ENCODE assay signal across 8 cellular contexts in genomic region chr3:172332256-172333041, GRCh38.
A peak's percentile ranks its signal among the peaks of the same experiment; 100 is the strongest.
DNase-seq lines count a peak whose midpoint lies in the region; ATAC-seq and TF ChIP-seq lines count a peak whose summit lies in the region.

No MANE protein-coding gene starts in this region.

- H3K27ac Mint-ChIP-seq in Caco-2 (ENCODE audit: unreplicated experiment) = no peak overlapping the region
- H3K27ac Mint-ChIP-seq in activated T-helper 17 cell treated with anti-CD3 and anti-CD28 coated beads, Interleukin-2, amount 50 U/mL, for 72 hours = no peak overlapping the region

- peaks cover 19% of the 10 kb centered on the region for H4K20me1 ChIP-seq in osteoblast (ENCODE audit: insufficient read depth, low read length)

- intact Hi-C loops in Caco-2 (cut with micrococcal nuclease; ENCODE audit: unreplicated experiment) (loop anchor here (1.0 kb wide), 2 partner anchors 145 to 335 kb away; no protein-coding TSS in a partner anchor), upper lobe of right lung (cut with DNase I) (no loop called here)

- H3K27me3 Mint-ChIP-seq in Caco-2 (ENCODE audit: insufficient read depth, unreplicated experiment) = no peaks in the 10 kb centered on the region
- H3K27me3 Mint-ChIP-seq in activated T-helper 17 cell treated with anti-CD3 and anti-CD28 coated beads, Interleukin-2, amount 50 U/mL, for 72 hours = no peaks in the 10 kb centered on the region

- H3K4me1 Mint-ChIP-seq in Caco-2 (ENCODE audit: low read depth, unreplicated experiment) = no peaks in the 10 kb centered on the region
- H3K4me1 Mint-ChIP-seq in activated T-helper 17 cell treated with anti-CD3 and anti-CD28 coated beads, Interleukin-2, amount 50 U/mL, for 72 hours = no peaks in the 10 kb centered on the region

- H3K4me3 ChIP-seq in Caco-2 (ENCODE audit: low read depth, low read length) (no peak overlapping the region), osteoblast (ENCODE audit: insufficient read depth, low read length) (no peak overlapping the region), upper lobe of right lung (no peak overlapping the region)
- H3K4me3 ChIP-seq in Jurkat, Clone E6-1 (ENCODE audit: low read length) = no peak overlapping the region

- H3K9me3 ChIP-seq in Caco-2 (no peaks in the 10 kb centered on the region), osteoblast (ENCODE audit: low read depth, low read length) (no peaks in the 10 kb centered on the region), upper lobe of right lung (no peaks in the 10 kb centered on the region)

- CTCF ChIA-PET in Caco-2 (lab: Charles Lee) (interaction anchor here (0.5 to 1.6 kb wide), 16 partner anchors 9 to 692 kb away, joined by 3 to 29 read pairs (median 4); no protein-coding TSS in a partner anchor), RWPE1 (lab: Yijun Ruan, JAX) (interaction anchor here (0.5 to 1.7 kb wide), 19 partner anchors 8 to 402 kb away, joined by 3 to 7 read pairs (median 3); no protein-coding TSS in a partner anchor)

- H3K36me3 Mint-ChIP-seq in Caco-2 (ENCODE audit: insufficient read depth, unreplicated experiment) = peaks cover 79% of the 10 kb centered on the region
- H3K36me3 Mint-ChIP-seq in activated T-helper 17 cell treated with anti-CD3 and anti-CD28 coated beads, Interleukin-2, amount 50 U/mL, for 72 hours (ENCODE audit: low read depth) = peaks cover 49% of the 10 kb centered on the region

- BruUV-seq in Caco-2 (replicated peaks; lab: Mats Ljungman, UMichigan) = no TSS peak

- TF ChIP-seq CTCF in Caco-2 (IDR thresholded peaks at IDR 0.05; ENCODE audit: insufficient read depth in 1 of 2, low read depth in 1 of 2, low read length in 1 of 2, severe bottlenecking in 1 of 2, unreplicated experiment in 1 of 2) (peak; percentile 82 to 88), RWPE1 (conservative IDR thresholded peaks at IDR 0.05; ENCODE audit: low read depth) (peak; percentile 90), foreskin keratinocyte (conservative IDR thresholded peaks at IDR 0.05) (peak; percentile 85), osteoblast (IDR thresholded peaks at IDR 0.05; ENCODE audit: extremely low read depth, low read depth, low read length) (peak; percentile 99), upper lobe of right lung (IDR thresholded peaks at IDR 0.05) (peak; percentile 93)

- H3K79me2 ChIP-seq in osteoblast (ENCODE audit: insufficient read depth, low read length) = peaks cover 18% of the 10 kb centered on the region

- H3K4me3 Mint-ChIP-seq in Caco-2 (ENCODE audit: unreplicated experiment) = no peak overlapping the region
- no peak overlapping the region for H3K4me3 Mint-ChIP-seq in activated T-helper 17 cell treated with anti-CD3 and anti-CD28 coated beads, Interleukin-2, amount 50 U/mL, for 72 hours

- H3K4me1 ChIP-seq in Caco-2 (no peaks in the 10 kb centered on the region), foreskin keratinocyte (peaks cover 9% of the 10 kb centered on the region), osteoblast (ENCODE audit: insufficient read depth, low read length) (no peaks in the 10 kb centered on the region), upper lobe of right lung (no peaks in the 10 kb centered on the region)

- H3K36me3 ChIP-seq in Caco-2 (ENCODE audit: control insufficient read depth, insufficient read depth, low read length) = peaks cover 1% of the 10 kb centered on the region; the same call in 1 of the 2 replicates
- peaks cover 94% of the 10 kb centered on the region for H3K36me3 ChIP-seq in osteoblast (ENCODE audit: insufficient read depth, low read length)
- peaks cover 84% of the 10 kb centered on the region for H3K36me3 ChIP-seq in upper lobe of right lung

- no peaks in the 10 kb centered on the region for H3K9me3 Mint-ChIP-seq in Caco-2 (ENCODE audit: unreplicated experiment)
- no peaks in the 10 kb centered on the region for H3K9me3 Mint-ChIP-seq in activated T-helper 17 cell treated with anti-CD3 and anti-CD28 coated beads, Interleukin-2, amount 50 U/mL, for 72 hours

- POLR2A ChIA-PET in Caco-2 (lab: Charles Lee) = no interaction called here
- POLR2A ChIA-PET in RWPE1 (lab: Yijun Ruan, JAX; ENCODE audit: low non-redundant PET) = no interaction called here

- peak; percentile 53 to 68 for DNase-seq in Caco-2
- peak; percentile 36 for DNase-seq in Jurkat, Clone E6-1 (ENCODE audit: low read depth, low spot score)
- peak; percentile 53 for DNase-seq in RWPE1 (ENCODE audit: low spot score)
- peak; percentile 10 to 37 for DNase-seq in foreskin keratinocyte
- peak; percentile 85 for DNase-seq in osteoblast (ENCODE audit: insufficient read length, low spot score, missing footprints)
- no peak for DNase-seq in upper lobe of right lung

- H2AFZ ChIP-seq in osteoblast (ENCODE audit: low read length) = no peak overlapping the region

- H3K27me3 ChIP-seq in Caco-2 (replicated peaks; ENCODE audit: control insufficient read depth, insufficient read depth, low read length) (no peaks in the 10 kb centered on the region), foreskin keratinocyte (no peaks in the 10 kb centered on the region), osteoblast (ENCODE audit: insufficient read depth, low read length) (no peaks in the 10 kb centered on the region), upper lobe of right lung (no peaks in the 10 kb centered on the region)

- no peak overlapping the region for H3K4me2 ChIP-seq in osteoblast (ENCODE audit: insufficient read depth, low read length)

- H3K27ac ChIP-seq in RWPE1 (peak overlapping the region; percentile 58), foreskin keratinocyte (no peak overlapping the region), osteoblast (ENCODE audit: low read depth, low read length) (peak overlapping the region; percentile 21), upper lobe of right lung (no peak overlapping the region)

- ATAC-seq in GM21367 (IDR thresholded peaks at IDR 0.05; ENCODE audit: unreplicated experiment) = peak; percentile 79
- peak; percentile 80 for ATAC-seq in activated T-helper 17 cell treated with anti-CD3 and anti-CD28 coated beads, Interleukin-2, amount 50 U/mL, for 72 hours (replicated peaks)
- peak; percentile 87 for ATAC-seq in foreskin keratinocyte
- ATAC-seq in upper lobe of right lung = peak; percentile 95

Comparison
In these comparisons a context has a peak if more than half of its experiments do, and no peak if none do; other contexts are left out.
1. H3K27ac ChIP-seq: peak in RWPE1 (single experiment) and osteoblast (single experiment); none in foreskin keratinocyte (single experiment) and upper lobe of right lung (single experiment).
2. Peak in every context shown above with its lines, with median percentiles within 50 percentile points of each other: CTCF ChIP-seq and ATAC-seq.